8 cellular contexts compared by ENCODE assay signal in the genomic region with DNA sequence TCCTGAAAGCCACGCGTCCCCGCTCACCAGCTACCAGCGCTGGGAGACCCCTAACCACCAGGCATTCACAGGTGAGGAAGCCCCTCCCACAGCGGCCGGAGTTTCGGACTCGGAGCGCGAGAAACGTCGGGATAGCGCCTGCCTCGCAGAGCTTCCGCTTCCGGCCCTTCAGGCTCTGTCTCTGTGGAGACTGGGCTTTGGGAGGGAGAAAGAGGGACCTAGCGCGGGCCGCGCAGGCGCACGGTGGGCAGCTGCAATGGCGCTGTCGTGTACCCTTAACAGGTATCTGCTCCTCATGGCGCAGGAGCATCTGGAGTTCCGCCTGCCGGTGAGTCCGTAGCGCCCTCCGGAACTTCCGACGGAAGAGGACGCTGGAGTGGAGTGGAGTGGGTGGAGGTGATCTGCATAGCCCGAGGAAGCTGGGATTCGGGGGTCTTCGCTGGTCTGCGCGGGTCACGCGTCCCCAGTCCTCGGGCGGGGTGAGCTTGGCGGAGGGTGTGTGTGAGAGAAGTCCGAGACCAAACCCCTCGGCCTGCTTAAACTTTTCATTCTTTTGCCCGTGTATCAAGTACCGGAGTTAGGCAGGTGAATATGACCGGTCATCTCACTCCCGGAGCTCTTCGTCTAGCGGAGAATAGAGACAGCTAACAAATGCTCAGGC. TPM values are rescaled to one million over a fixed set of nuclear protein-coding genes. Genes with fewer than 3 reads are reported as not detected.
DNase-seq lines count a peak whose midpoint lies in the region; ATAC-seq lines count a peak whose summit lies in the region.

TRMT11 (plus strand) TSS at position 246 of the 661 bp plus-strand sequence; CDS start at position 257, 11 bp downstream.

- H3K27me3 ChIP-seq in CD4-positive, CD25-positive, alpha-beta regulatory T cell (ENCODE audit: control insufficient read depth, insufficient read depth, low read length) = no peaks in the 10 kb centered on the region

- H3K36me3 Mint-ChIP-seq in CD4-positive, CD25-positive, alpha-beta regulatory T cell = no peaks in the 10 kb centered on the region
- no peaks in the 10 kb centered on the region for H3K36me3 Mint-ChIP-seq in activated CD4-positive, alpha-beta memory T cell treated with anti-CD3 and anti-CD28 coated beads, Interleukin-2, amount 10 ng/mL, durations not matched to agents 7 days and 5 days (ENCODE audit: low read depth)

- peak within 1 kb of the TSS; percentile 80 for H3K27ac ChIP-seq in CD4-positive, CD25-positive, alpha-beta regulatory T cell (ENCODE audit: insufficient read depth, low read length, poor library complexity, severe bottlenecking)

- DNase-seq in CD4-positive, CD25-positive, alpha-beta regulatory T cell = peak; percentile 78 to 86 (median 78)
- DNase-seq in NCI-H748 (lab: John Stamatoyannopoulos, UW; ENCODE audit: unreplicated experiment) (peak; percentile 98), lung microvascular endothelial cell (ENCODE audit: low read depth in 2 of 2) (peak; percentile 83 to 85)
- DNase-seq in activated CD4-positive, alpha-beta memory T cell treated with anti-CD3 and anti-CD28 coated beads, Interleukin-2, amount 10 ng/mL, durations not matched to agents 7 days and 5 days = peak; percentile 79
- DNase-seq in effector CD4-positive, alpha-beta T cell = peak; percentile 70
- DNase-seq in stimulated activated CD4-positive, alpha-beta T cell treated with anti-CD3 and anti-CD28 coated beads, TNF-alpha, amount 100 ng/mL, for 4 hours (ENCODE audit: low read depth in 3 of 3) = peak; percentile 61 to 70 (median 68)

- peak; percentile 86 to 93 for ATAC-seq in CD4-positive, CD25-positive, alpha-beta regulatory T cell (ENCODE audit: low read depth in 2 of 2)
- ATAC-seq in GM19395 (IDR thresholded peaks at IDR 0.05; ENCODE audit: unreplicated experiment) (peak; percentile 97), HG03558 (IDR thresholded peaks at IDR 0.05; ENCODE audit: extremely low read depth, unreplicated experiment) (peak; percentile 96)

- H3K9me3 Mint-ChIP-seq in CD4-positive, CD25-positive, alpha-beta regulatory T cell = no peaks in the 10 kb centered on the region
- no peaks in the 10 kb centered on the region for H3K9me3 Mint-ChIP-seq in activated CD4-positive, alpha-beta memory T cell treated with anti-CD3 and anti-CD28 coated beads, Interleukin-2, amount 10 ng/mL, durations not matched to agents 7 days and 5 days

- CTCF ChIA-PET in activated CD4-positive, alpha-beta memory T cell treated with anti-CD3 and anti-CD28 coated beads, Interleukin-2, amount 10 ng/mL, durations not matched to agents 7 days and 5 days (lab: Charles Lee) = interaction anchor here (0.9 to 3.5 kb wide), 12 partner anchors 10 to 675 kb away, joined by 3 to 46 read pairs (median 5); partner anchors contain the start of genes HINT3 and NCOA7

- H3K4me3 Mint-ChIP-seq in CD4-positive, CD25-positive, alpha-beta regulatory T cell = peak within 1 kb of the TSS in 2 of 4 donors; percentile 4 to 48
- H3K4me3 Mint-ChIP-seq in activated CD4-positive, alpha-beta memory T cell treated with anti-CD3 and anti-CD28 coated beads, Interleukin-2, amount 10 ng/mL, durations not matched to agents 7 days and 5 days = peak within 1 kb of the TSS; percentile 3

- peaks cover 6 to 17% (median 13%) of the 10 kb centered on the region in 4 donors for H3K4me1 Mint-ChIP-seq in CD4-positive, CD25-positive, alpha-beta regulatory T cell
- H3K4me1 Mint-ChIP-seq in activated CD4-positive, alpha-beta memory T cell treated with anti-CD3 and anti-CD28 coated beads, Interleukin-2, amount 10 ng/mL, durations not matched to agents 7 days and 5 days = peaks cover 14% of the 10 kb centered on the region

- no peaks in the 10 kb centered on the region for H3K9me3 ChIP-seq in CD4-positive, CD25-positive, alpha-beta regulatory T cell (ENCODE audit: control insufficient read depth in 2 of 2, low read length in 2 of 2)

- no peak within 1 kb of the TSS for H3K27ac Mint-ChIP-seq in CD4-positive, CD25-positive, alpha-beta regulatory T cell
- H3K27ac Mint-ChIP-seq in activated CD4-positive, alpha-beta memory T cell treated with anti-CD3 and anti-CD28 coated beads, Interleukin-2, amount 10 ng/mL, durations not matched to agents 7 days and 5 days = no peak within 1 kb of the TSS

- no peaks in the 10 kb centered on the region for H3K36me3 ChIP-seq in CD4-positive, CD25-positive, alpha-beta regulatory T cell (ENCODE audit: control insufficient read depth, insufficient read depth, low read length)

- H3K4me1 ChIP-seq in CD4-positive, CD25-positive, alpha-beta regulatory T cell (ENCODE audit: control insufficient read depth, insufficient read depth, low read length, poor library complexity, severe bottlenecking) = peaks cover 21% of the 10 kb centered on the region

- no peaks in the 10 kb centered on the region for H3K27me3 Mint-ChIP-seq in CD4-positive, CD25-positive, alpha-beta regulatory T cell
- no peaks in the 10 kb centered on the region for H3K27me3 Mint-ChIP-seq in activated CD4-positive, alpha-beta memory T cell treated with anti-CD3 and anti-CD28 coated beads, Interleukin-2, amount 10 ng/mL, durations not matched to agents 7 days and 5 days

- POLR2A ChIA-PET in activated CD4-positive, alpha-beta memory T cell treated with anti-CD3 and anti-CD28 coated beads, Interleukin-2, amount 10 ng/mL, durations not matched to agents 7 days and 5 days (lab: Charles Lee) = interaction anchor here (0.8 to 2.7 kb wide), 16 partner anchors 9 to 685 kb away, joined by 3 to 34 read pairs (median 4); partner anchors contain the start of genes HDDC2, HINT3 and NCOA7

- peak within 1 kb of the TSS; percentile 89 for H3K4me3 ChIP-seq in CD4-positive, CD25-positive, alpha-beta regulatory T cell (ENCODE audit: low read depth, low read length)

RNA-seq across cellular contexts. Expression of gene TRMT11, which starts in this region (rescaled TPM):
- 16.9 TPM for total RNA-seq in CD4-positive, CD25-positive, alpha-beta regulatory T cell
- 10 to 100 TPM in 1 of 4 donors, 1 to 10 TPM in 3; 5.7 to 12.0 (median 9.7) TPM for polyA plus RNA-seq in CD4-positive, CD25-positive, alpha-beta regulatory T cell
- 10 to 100 TPM; 17.6 to 19.2 TPM for total RNA-seq in activated CD4-positive, alpha-beta memory T cell treated with anti-CD3 and anti-CD28 coated beads, Interleukin-2, amount 10 ng/mL, durations not matched to agents 7 days and 5 days
- 7.6 and 8.9 TPM in 2 replicates for total RNA-seq in lung microvascular endothelial cell

Comparison
In these comparisons a context has a peak if more than half of its experiments do, and no peak if none do; other contexts are left out.
1. Peak in every context shown above with its lines: DNase-seq, ATAC-seq, H3K4me3 ChIP-seq and H3K27ac ChIP-seq.